In genomic region chr17:2682304-2682938, GRCh38 we compare ENCODE assay signal across 18 cellular contexts. TPM values are rescaled to one million over a fixed set of nuclear protein-coding genes. Genes with fewer than 3 reads are reported as not detected.
DNase-seq lines count a peak whose midpoint lies in the region; ATAC-seq and TF ChIP-seq lines count a peak whose summit lies in the region.
"Had no signal": no experiment of that assay in that cellular context is flagged by ENCODE, and none has a peak within 500 bp of the region (broad histone marks: within the 10 kb centered on the region; RNA-seq: fewer than 3 reads in every experiment).

No MANE protein-coding gene starts in this region.

- TF ChIP-seq POLR2A in upper lobe of left lung (IDR thresholded peaks at IDR 0.05): no peak

- H3K4me2 ChIP-seq in fibroblast of lung (ENCODE audit: extremely low read depth, insufficient read depth, low read length): no peak overlapping the region

- H3K4me3 ChIP-seq in cardiac muscle cell: no peak overlapping the region
- H3K4me3 ChIP-seq in heart right ventricle: no peak overlapping the region
- no peak overlapping the region for H3K4me3 ChIP-seq in fibroblast of lung (replicated peaks in 1 of 4; ENCODE audit: control extremely low read depth in 1 of 4, insufficient read depth in 1 of 4, low read depth in 3 of 4, low read length in 4 of 4)
- no peak overlapping the region for H3K4me3 ChIP-seq in upper lobe of left lung
- H3K4me3 ChIP-seq: HAP-1, SJCRH30 had no signal

- WGBS in heart right ventricle, 2 donors: 77 to 86% methylated on average over 3 of the region's 3 CpGs
- 71 to 74% methylated on average over 3 of the region's 3 CpGs for WGBS in upper lobe of left lung, 2 donors

- no peak for TF ChIP-seq EP300 in upper lobe of left lung (IDR thresholded peaks at IDR 0.05)

- H3K79me2 ChIP-seq in fibroblast of lung (ENCODE audit: control insufficient read depth, insufficient read depth, low read length): peaks cover 2% of the 10 kb centered on the region

- no peak for TF ChIP-seq CTCF in cardiac muscle cell (IDR thresholded peaks at IDR 0.05; ENCODE audit: low read depth, low read length)
- no peak for TF ChIP-seq CTCF in heart right ventricle (IDR thresholded peaks at IDR 0.05)
- no peak for TF ChIP-seq CTCF in VCaP (conservative IDR thresholded peaks at IDR 0.05)
- no peak for TF ChIP-seq CTCF in fibroblast of lung (conservative IDR thresholded peaks at IDR 0.05 in 1 of 2, IDR thresholded peaks at IDR 0.05 in 1 of 2; ENCODE audit: low read depth in 1 of 2, low read length in 2 of 2)
- TF ChIP-seq CTCF in upper lobe of left lung (IDR thresholded peaks at IDR 0.05): no peak

- no peak overlapping the region for H3K9ac ChIP-seq in fibroblast of lung (ENCODE audit: insufficient read depth, low read length)

- intact Hi-C loops in heart right ventricle (cut with DNase I): loop anchor here in 3 of 10 donors (10.0 kb wide), 2 partner anchors 88 to 168 kb away; partner anchors contain the start of genes METTL16 (in 2 of the 3) and PAFAH1B1 (in 1 of the 3)

- peak overlapping the region; percentile 9 for H3K27ac ChIP-seq in cardiac muscle cell
- H3K27ac ChIP-seq in heart right ventricle: no peak overlapping the region
- H3K27ac ChIP-seq in VCaP: peak overlapping the region; percentile 75
- no peak overlapping the region for H3K27ac ChIP-seq in fibroblast of lung (ENCODE audit: insufficient read depth, low read length)
- no peak overlapping the region for H3K27ac ChIP-seq in upper lobe of left lung
- H3K27ac ChIP-seq: HL-60, SJCRH30 had no signal

- ATAC-seq in heart right ventricle (no peak), upper lobe of left lung (ENCODE audit: low FRiP score in 2 of 2) (no peak)

- peaks cover 4% of the 10 kb centered on the region for H4K20me1 ChIP-seq in fibroblast of lung (ENCODE audit: control insufficient read depth, extremely low read depth, insufficient read depth, low read length)

- no peak for DNase-seq in cardiac muscle cell (ENCODE audit: low read depth in 1 of 2, low spot score in 1 of 2)
- no peak for DNase-seq in heart right ventricle
- peak; percentile 17 to 32 for DNase-seq in fibroblast of lung (ENCODE audit: low read depth in 2 of 2)
- DNase-seq in retina: no peak
- no peak for DNase-seq in upper lobe of left lung
- no peak for DNase-seq in middle frontal gyrus (ENCODE audit: extremely low spot score, low spot score)
- no peak for DNase-seq in COR-L47 (lab: John Stamatoyannopoulos, UW)
- DNase-seq: C1 segment of cervical spinal cord, Caco-2, NCI-H1105 treated with DMSO at 0.1 percent for 48 hours, NCI-H187 treated with DMSO at 0.1 percent for 48 hours, NCI-H2171, NCI-H446, NCI-H69, SJCRH30 had no signal

- H3K36me3 ChIP-seq in cardiac muscle cell (peaks cover 49% of the 10 kb centered on the region), heart right ventricle (peaks cover 0 to 76% (median 46%) of the 10 kb centered on the region in 9 donors), fibroblast of lung (ENCODE audit: control insufficient read depth, insufficient read depth, low read length) (peaks cover 5% of the 10 kb centered on the region), upper lobe of left lung (peaks cover 40 to 76% (median 49%) of the 10 kb centered on the region in 4 donors)

- H3K27me3 ChIP-seq in cardiac muscle cell: no peaks in the 10 kb centered on the region
- H3K27me3 ChIP-seq in heart right ventricle: no peaks in the 10 kb centered on the region
- H3K27me3 ChIP-seq in fibroblast of lung (ENCODE audit: control insufficient read depth, insufficient read depth, low read length): no peaks in the 10 kb centered on the region
- no peaks in the 10 kb centered on the region for H3K27me3 ChIP-seq in upper lobe of left lung
- H3K27me3 ChIP-seq: SJCRH30 had no signal

- no peaks in the 10 kb centered on the region for H3K9me3 ChIP-seq in cardiac muscle cell (ENCODE audit: low read depth)
- H3K9me3 ChIP-seq in heart right ventricle: no peaks in the 10 kb centered on the region
- no peaks in the 10 kb centered on the region for H3K9me3 ChIP-seq in fibroblast of lung (ENCODE audit: control insufficient read depth, insufficient read depth, low read depth, low read length)
- no peaks in the 10 kb centered on the region for H3K9me3 ChIP-seq in upper lobe of left lung
- H3K9me3 ChIP-seq: Caco-2, HAP-1, SJCRH30 had no signal

- H3K4me1 ChIP-seq in cardiac muscle cell (ENCODE audit: low read depth) (no peaks in the 10 kb centered on the region), heart right ventricle (peaks cover 0 to 27% (median 17%) of the 10 kb centered on the region in 9 donors), fibroblast of lung (ENCODE audit: control insufficient read depth, extremely low read depth, insufficient read depth, low read length) (peaks cover 10% of the 10 kb centered on the region), upper lobe of left lung (peaks cover 7 to 21% (median 13%) of the 10 kb centered on the region in 4 donors)
- H3K4me1 ChIP-seq: HAP-1, SJCRH30 had no signal

- H2AFZ ChIP-seq in fibroblast of lung (ENCODE audit: low read length): no peak overlapping the region

RNA-seq across cellular contexts. Expression of gene CLUH, which starts 29.1 kb away (rescaled TPM):
- total RNA-seq in cardiac muscle cell (70.7 and 93.5 TPM in 2 replicates), heart right ventricle (100 to 1,000 TPM; 122 to 198 (median 170) TPM), fibroblast of lung (28.2 and 29.4 TPM in 2 replicates), upper lobe of left lung (100 to 1,000 TPM in 2 of 6 donors, 10 to 100 TPM in 4; 47.9 to 137 (median 87.2) TPM)
- polyA plus RNA-seq in cardiac muscle cell (56.2 and 58.6 TPM in 2 replicates), heart right ventricle (100 to 1,000 TPM in 1 of 2 donors, 10 to 100 TPM in 1; 55.6 to 123 TPM), fibroblast of lung (10.5 and 19.2 TPM in 2 replicates)
- 24.1 and 40.5 TPM in 2 replicates for polyA plus RNA-seq in fibroblast of lung (2012)
- polyA minus RNA-seq in fibroblast of lung (ENCODE audit: low replicate concordance): 23.8 and 41.2 TPM in 2 replicates

Comparison
In these comparisons a context has a peak if more than half of its experiments do, and no peak if none do; other contexts are left out.
1. H3K27ac ChIP-seq: peak in cardiac muscle cell (single experiment) and VCaP (single experiment); none in heart right ventricle (0 of 10), fibroblast of lung (single experiment) and upper lobe of left lung (0 of 4).
2. DNase-seq: peak in fibroblast of lung (2 of 2); none in cardiac muscle cell (0 of 2), heart right ventricle (0 of 2), retina (single experiment), upper lobe of left lung (0 of 2), middle frontal gyrus (single experiment) and COR-L47 (single experiment).